ENCODE assay signal across 1 cellular context in the genomic region with DNA sequence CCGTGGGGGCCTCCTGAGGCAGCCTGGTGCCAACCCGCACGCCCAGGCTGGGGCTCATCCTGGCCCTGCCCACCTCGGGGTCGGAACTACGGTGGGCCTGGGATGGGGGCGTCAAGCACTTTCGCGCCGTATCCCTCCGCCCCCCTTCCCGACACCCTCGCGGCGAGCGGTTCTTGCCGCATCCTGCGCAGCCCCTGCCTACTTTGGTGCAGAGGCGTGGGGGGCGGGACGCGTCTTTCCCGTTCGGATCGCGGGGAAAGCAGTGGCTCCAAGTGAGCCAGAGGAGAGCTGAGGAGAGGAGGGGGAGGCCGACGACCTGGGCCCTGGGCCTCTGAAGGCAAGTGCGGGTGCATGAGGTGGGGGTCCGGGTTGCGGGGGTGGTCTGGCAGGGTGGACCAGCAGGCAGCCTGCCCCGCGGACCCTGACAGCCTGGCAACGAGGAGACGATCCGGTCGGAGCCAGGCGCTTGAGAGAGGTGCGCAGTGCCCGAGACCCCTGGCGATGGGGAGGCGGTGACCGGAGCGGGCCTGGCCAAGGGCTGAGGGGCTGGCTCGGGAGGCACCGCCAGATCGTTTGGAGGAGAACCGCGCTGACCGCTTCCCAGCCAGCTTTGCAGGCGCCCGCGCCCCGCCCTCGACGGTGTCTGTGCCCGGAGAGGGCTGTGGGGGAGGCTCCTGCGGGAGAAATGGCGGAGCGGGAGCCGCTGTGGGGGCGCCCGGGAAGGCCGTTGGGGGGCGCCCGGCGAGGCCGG.
TF ChIP-seq lines count a peak whose summit lies in the region.

A gene (plus strand): TSS at position 233 of the 751 bp plus-strand sequence. CDS start 2,422 bp downstream, outside the sequence.

TF ChIP-seq in HEK293, 187 proteins besides CTCF, POLR2A, EP300 and RAD21 (continued from another document):
- TF ChIP-seq, protein P1, sequence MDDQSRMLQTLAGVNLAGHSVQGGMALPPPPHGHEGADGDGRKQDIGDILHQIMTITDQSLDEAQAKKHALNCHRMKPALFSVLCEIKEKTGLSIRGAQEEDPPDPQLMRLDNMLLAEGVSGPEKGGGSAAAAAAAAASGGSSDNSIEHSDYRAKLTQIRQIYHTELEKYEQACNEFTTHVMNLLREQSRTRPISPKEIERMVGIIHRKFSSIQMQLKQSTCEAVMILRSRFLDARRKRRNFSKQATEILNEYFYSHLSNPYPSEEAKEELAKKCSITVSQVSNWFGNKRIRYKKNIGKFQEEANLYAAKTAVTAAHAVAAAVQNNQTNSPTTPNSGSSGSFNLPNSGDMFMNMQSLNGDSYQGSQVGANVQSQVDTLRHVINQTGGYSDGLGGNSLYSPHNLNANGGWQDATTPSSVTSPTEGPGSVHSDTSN (CRISPR knock-in tag; IDR thresholded peaks at IDR 0.05) = 0 out of 2 replicates have a peak, but pooled peaks have one; percentile 63
- no peak for TF ChIP-seq HOXC10 (CRISPR knock-in tag; IDR thresholded peaks at IDR 0.05)
- peak; percentile 73 for TF ChIP-seq ZNF76 (tag by site-specific recombination; IDR thresholded peaks at IDR 0.05; ENCODE audit: borderline replicate concordance, low read depth)
- no peak for TF ChIP-seq ZNF174 (tag by site-specific recombination; IDR thresholded peaks at IDR 0.05)
- no peak for TF ChIP-seq ZNF169 (tag by site-specific recombination; IDR thresholded peaks at IDR 0.05)
- TF ChIP-seq, protein P2, sequence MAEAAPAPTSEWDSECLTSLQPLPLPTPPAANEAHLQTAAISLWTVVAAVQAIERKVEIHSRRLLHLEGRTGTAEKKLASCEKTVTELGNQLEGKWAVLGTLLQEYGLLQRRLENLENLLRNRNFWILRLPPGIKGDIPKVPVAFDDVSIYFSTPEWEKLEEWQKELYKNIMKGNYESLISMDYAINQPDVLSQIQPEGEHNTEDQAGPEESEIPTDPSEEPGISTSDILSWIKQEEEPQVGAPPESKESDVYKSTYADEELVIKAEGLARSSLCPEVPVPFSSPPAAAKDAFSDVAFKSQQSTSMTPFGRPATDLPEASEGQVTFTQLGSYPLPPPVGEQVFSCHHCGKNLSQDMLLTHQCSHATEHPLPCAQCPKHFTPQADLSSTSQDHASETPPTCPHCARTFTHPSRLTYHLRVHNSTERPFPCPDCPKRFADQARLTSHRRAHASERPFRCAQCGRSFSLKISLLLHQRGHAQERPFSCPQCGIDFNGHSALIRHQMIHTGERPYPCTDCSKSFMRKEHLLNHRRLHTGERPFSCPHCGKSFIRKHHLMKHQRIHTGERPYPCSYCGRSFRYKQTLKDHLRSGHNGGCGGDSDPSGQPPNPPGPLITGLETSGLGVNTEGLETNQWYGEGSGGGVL (tag by site-specific recombination; IDR thresholded peaks at IDR 0.05) = peak; percentile 18; the same call in 1 of the 2 replicates
- TF ChIP-seq, protein P3, sequence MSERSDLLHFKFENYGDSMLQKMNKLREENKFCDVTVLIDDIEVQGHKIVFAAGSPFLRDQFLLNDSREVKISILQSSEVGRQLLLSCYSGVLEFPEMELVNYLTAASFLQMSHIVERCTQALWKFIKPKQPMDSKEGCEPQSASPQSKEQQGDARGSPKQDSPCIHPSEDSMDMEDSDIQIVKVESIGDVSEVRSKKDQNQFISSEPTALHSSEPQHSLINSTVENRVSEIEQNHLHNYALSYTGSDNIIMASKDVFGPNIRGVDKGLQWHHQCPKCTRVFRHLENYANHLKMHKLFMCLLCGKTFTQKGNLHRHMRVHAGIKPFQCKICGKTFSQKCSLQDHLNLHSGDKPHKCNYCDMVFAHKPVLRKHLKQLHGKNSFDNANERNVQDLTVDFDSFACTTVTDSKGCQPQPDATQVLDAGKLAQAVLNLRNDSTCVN (tag by site-specific recombination; optimal IDR thresholded peaks at IDR 0.05) = peak; percentile 47
- TF ChIP-seq, protein P4, sequence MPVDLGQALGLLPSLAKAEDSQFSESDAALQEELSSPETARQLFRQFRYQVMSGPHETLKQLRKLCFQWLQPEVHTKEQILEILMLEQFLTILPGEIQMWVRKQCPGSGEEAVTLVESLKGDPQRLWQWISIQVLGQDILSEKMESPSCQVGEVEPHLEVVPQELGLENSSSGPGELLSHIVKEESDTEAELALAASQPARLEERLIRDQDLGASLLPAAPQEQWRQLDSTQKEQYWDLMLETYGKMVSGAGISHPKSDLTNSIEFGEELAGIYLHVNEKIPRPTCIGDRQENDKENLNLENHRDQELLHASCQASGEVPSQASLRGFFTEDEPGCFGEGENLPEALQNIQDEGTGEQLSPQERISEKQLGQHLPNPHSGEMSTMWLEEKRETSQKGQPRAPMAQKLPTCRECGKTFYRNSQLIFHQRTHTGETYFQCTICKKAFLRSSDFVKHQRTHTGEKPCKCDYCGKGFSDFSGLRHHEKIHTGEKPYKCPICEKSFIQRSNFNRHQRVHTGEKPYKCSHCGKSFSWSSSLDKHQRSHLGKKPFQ (tag by site-specific recombination; IDR thresholded peaks at IDR 0.05) = no peak
